9 cellular contexts compared by ENCODE assay signal in the genomic region with DNA sequence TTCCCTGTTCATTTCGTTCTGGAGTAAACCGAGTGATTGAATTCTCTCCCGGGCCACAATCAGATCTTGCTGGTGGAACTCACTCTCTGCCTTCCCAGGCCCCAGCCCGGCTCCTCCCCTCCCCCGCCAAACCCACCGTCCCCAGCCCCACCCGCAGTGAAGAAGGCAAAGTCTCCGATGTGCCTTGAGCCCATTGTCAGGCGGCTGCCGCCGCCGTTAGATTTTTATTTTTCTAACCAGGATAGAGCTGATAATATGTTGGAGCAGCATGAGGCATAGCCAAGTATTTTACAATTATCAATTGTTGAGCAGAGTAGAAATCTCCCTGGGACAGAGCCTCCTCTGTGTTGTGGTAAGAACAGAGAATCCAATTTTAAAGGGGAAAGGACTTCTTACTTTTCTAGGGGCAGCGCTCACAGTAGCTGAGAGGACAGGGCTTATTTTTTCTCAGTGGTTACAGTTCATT. TPM values are rescaled to one million over a fixed set of nuclear protein-coding genes. Genes with fewer than 3 reads are reported as not detected.
A peak's percentile ranks its signal among the peaks of the same experiment; 100 is the strongest.
DNase-seq lines count a peak whose midpoint lies in the region; ATAC-seq and TF ChIP-seq lines count a peak whose summit lies in the region.
"Had no signal": no experiment of that assay in that cellular context is flagged by ENCODE, and none has a peak within 500 bp of the region (broad histone marks: within the 10 kb centered on the region; RNA-seq: fewer than 3 reads in every experiment).

No MANE protein-coding gene starts in this region.

- peaks cover 6% of the 10 kb centered on the region for H3K36me3 Mint-ChIP-seq in central memory CD8-positive, alpha-beta T cell (ENCODE audit: insufficient read depth)

- H3K4me1 Mint-ChIP-seq in central memory CD8-positive, alpha-beta T cell: peaks cover 18% of the 10 kb centered on the region

- CTCF ChIA-PET in OCI-LY7 (lab: Charles Lee; ENCODE audit: unreplicated experiment): no interaction called here

- TF ChIP-seq CTCF in OCI-LY7 (conservative IDR thresholded peaks at IDR 0.05; ENCODE audit: low read length) (no peak), thoracic aorta (IDR thresholded peaks at IDR 0.05) (no peak)

- H3K36me3 ChIP-seq in OCI-LY7 (ENCODE audit: insufficient read depth, low read length): peaks cover 47% of the 10 kb centered on the region
- H3K36me3 ChIP-seq in thoracic aorta: no peaks in the 10 kb centered on the region

- peaks cover 33% of the 10 kb centered on the region for H3K79me2 ChIP-seq in OCI-LY7 (ENCODE audit: insufficient read depth, low read depth, low read length)

- H3K27me3 ChIP-seq in thoracic aorta (replicated peaks; ENCODE audit: insufficient read depth): no peaks in the 10 kb centered on the region

- no peaks in the 10 kb centered on the region for H3K27me3 Mint-ChIP-seq in central memory CD8-positive, alpha-beta T cell

- no peak overlapping the region for H2AFZ ChIP-seq in OCI-LY7 (ENCODE audit: low read length)

- H3K4me3 Mint-ChIP-seq in central memory CD8-positive, alpha-beta T cell: peak overlapping the region; percentile 88

- H4K20me1 ChIP-seq in OCI-LY7 (ENCODE audit: insufficient read depth, low read length): peaks cover 11% of the 10 kb centered on the region; the same call in 1 of the 2 replicates

- H3K27ac ChIP-seq in OCI-LY7 (ENCODE audit: low read depth, low read length, poor library complexity, severe bottlenecking): peak overlapping the region; percentile 84
- H3K27ac ChIP-seq in thoracic aorta: no peak overlapping the region

- POLR2A ChIA-PET in OCI-LY7 (lab: Charles Lee): interaction anchor here (0.7 to 3.4 kb wide), 12 partner anchors 14 to 1274 kb away, joined by 3 to 18 read pairs (median 5); a partner anchor contains a TSS

- intact Hi-C loops in OCI-LY7 (cut with micrococcal nuclease; ENCODE audit: unreplicated experiment): loop anchor here (5.0 kb wide), 2 partner anchors 36 to 1121 kb away; a partner anchor contains a TSS

- H3K9me3 ChIP-seq in OCI-LY7 (ENCODE audit: low read length) (peaks cover 4% of the 10 kb centered on the region; the same call in 1 of the 2 replicates), thoracic aorta (no peaks in the 10 kb centered on the region)

- ATAC-seq in central memory CD8-positive, alpha-beta T cell (replicated peaks; ENCODE audit: extremely low read depth, poor library complexity, severe bottlenecking): no peak
- ATAC-seq in thoracic aorta (ENCODE audit: insufficient number of reproducible peaks, low FRiP score, low read depth) (no peak), HG03354 (IDR thresholded peaks at IDR 0.05; ENCODE audit: poor library complexity, severe bottlenecking, unreplicated experiment) (no peak), HG03196 (IDR thresholded peaks at IDR 0.05; ENCODE audit: unreplicated experiment) (no peak)

- H3K27ac Mint-ChIP-seq in central memory CD8-positive, alpha-beta T cell (ENCODE audit: low read depth): no peak overlapping the region

- peak overlapping the region; percentile 78 for H3K4me2 ChIP-seq in OCI-LY7 (ENCODE audit: low read length)

- BruUV-seq in OCI-LY7 (replicated peaks; lab: Mats Ljungman, UMichigan): no TSS peak

- DNase-seq in NCI-H2227 (lab: John Stamatoyannopoulos, UW; ENCODE audit: unreplicated experiment): peak; percentile 29
- no peak for DNase-seq in NCI-H2227 treated with DMSO at 0.1 percent for 48 hours (lab: John Stamatoyannopoulos, UW)
- no peak for DNase-seq in OCI-LY7 (ENCODE audit: low spot score)
- DNase-seq in central memory CD8-positive, alpha-beta T cell (ENCODE audit: low spot score in 2 of 2): no peak
- DNase-seq in medulla oblongata (ENCODE audit: extremely low spot score): peak; percentile 79
- no peak for DNase-seq in thoracic aorta (ENCODE audit: low spot score)
- DNase-seq: DND-41 had no signal

- H3K9me3 Mint-ChIP-seq in central memory CD8-positive, alpha-beta T cell: no peaks in the 10 kb centered on the region

- H3K4me3 ChIP-seq in OCI-LY7 (ENCODE audit: low read depth, low read length, poor library complexity, severe bottlenecking) (peak overlapping the region; percentile 85), thoracic aorta (peak overlapping the region; percentile 71)

- no peaks in the 10 kb centered on the region for H3K9me2 ChIP-seq in OCI-LY7 (ENCODE audit: insufficient read depth, low read length)

- H3K4me1 ChIP-seq in OCI-LY7 (ENCODE audit: insufficient read depth, low read length, poor library complexity, severe bottlenecking): peaks cover 18% of the 10 kb centered on the region
- H3K4me1 ChIP-seq in thoracic aorta (ENCODE audit: control insufficient read depth in 1 of 2, low read depth in 2 of 2): peaks cover 7 to 14% of the 10 kb centered on the region in 2 donors

RNA-seq across cellular contexts. Expression of a gene that starts 1.2 kb away (rescaled TPM):
- 116 and 125 TPM in 2 replicates for total RNA-seq in OCI-LY7 (2014; rRNA removed; shearing (Covaris generic))
- total RNA-seq in OCI-LY7 (2022) (268 and 278 TPM in 2 replicates), thoracic aorta (1 to 10 TPM; 1.6 to 1.9 TPM)

Comparison
In these comparisons a context has a peak if more than half of its experiments do, and no peak if none do; other contexts are left out.
1. DNase-seq: peak in NCI-H2227 (single experiment) and medulla oblongata (single experiment); none in NCI-H2227 treated with DMSO at 0.1 percent for 48 hours (single experiment), OCI-LY7 (single experiment), central memory CD8-positive, alpha-beta T cell (0 of 2) and thoracic aorta (single experiment).
2. RNA of a gene that starts 1.2 kb away (total RNA-seq): 116 to 278 TPM in OCI-LY7; 1.6 to 1.9 TPM in thoracic aorta; every median in the first group is over 10 times any median in the second.